In the genomic region with DNA sequence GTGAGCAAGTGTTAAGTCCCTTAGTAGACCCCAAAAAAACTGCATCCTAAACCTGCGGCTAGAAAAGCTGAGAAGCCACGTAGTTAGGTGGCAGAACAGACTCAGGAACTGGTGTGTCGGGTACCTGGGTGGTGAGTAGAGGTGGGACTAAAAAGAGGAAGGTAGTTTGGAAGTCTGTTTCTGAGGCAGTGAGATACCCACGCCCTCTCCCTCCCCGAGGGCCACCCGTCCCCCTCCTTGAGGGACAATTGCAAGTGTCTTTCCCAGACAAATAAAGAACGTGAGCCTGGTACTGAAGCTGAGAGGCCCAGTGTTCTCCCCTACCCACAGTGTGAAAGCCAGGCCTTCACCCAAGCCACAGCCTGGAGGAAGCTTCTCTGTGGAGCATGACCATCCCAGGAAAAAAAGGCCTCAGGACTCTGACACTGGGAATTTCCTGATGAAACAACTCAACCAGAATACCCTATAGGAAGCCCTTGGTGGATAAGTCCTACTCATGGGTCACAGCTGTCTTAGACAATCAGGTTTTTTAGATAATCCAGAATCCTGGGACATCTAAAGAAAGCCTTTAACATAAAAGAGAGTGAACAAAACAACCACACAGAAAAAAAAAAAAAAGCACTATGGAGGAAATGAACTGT, we compare ENCODE assay signal across 1 cellular context.
TF ChIP-seq lines count a peak whose summit lies in the region.

No MANE protein-coding gene starts in this region.

TF ChIP-seq in GM23338, 12 proteins besides CTCF, POLR2A, EP300 and RAD21:
- TF ChIP-seq, protein P1, sequence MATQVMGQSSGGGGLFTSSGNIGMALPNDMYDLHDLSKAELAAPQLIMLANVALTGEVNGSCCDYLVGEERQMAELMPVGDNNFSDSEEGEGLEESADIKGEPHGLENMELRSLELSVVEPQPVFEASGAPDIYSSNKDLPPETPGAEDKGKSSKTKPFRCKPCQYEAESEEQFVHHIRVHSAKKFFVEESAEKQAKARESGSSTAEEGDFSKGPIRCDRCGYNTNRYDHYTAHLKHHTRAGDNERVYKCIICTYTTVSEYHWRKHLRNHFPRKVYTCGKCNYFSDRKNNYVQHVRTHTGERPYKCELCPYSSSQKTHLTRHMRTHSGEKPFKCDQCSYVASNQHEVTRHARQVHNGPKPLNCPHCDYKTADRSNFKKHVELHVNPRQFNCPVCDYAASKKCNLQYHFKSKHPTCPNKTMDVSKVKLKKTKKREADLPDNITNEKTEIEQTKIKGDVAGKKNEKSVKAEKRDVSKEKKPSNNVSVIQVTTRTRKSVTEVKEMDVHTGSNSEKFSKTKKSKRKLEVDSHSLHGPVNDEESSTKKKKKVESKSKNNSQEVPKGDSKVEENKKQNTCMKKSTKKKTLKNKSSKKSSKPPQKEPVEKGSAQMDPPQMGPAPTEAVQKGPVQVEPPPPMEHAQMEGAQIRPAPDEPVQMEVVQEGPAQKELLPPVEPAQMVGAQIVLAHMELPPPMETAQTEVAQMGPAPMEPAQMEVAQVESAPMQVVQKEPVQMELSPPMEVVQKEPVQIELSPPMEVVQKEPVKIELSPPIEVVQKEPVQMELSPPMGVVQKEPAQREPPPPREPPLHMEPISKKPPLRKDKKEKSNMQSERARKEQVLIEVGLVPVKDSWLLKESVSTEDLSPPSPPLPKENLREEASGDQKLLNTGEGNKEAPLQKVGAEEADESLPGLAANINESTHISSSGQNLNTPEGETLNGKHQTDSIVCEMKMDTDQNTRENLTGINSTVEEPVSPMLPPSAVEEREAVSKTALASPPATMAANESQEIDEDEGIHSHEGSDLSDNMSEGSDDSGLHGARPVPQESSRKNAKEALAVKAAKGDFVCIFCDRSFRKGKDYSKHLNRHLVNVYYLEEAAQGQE (IDR thresholded peaks at IDR 0.05; ENCODE audit: unreplicated experiment), result no peak
- TF ChIP-seq STAT1 (IDR thresholded peaks at IDR 0.05; ENCODE audit: unreplicated experiment) (no peak), EZH2 (IDR thresholded peaks at IDR 0.05; ENCODE audit: low read depth, unreplicated experiment) (no peak), EZH2phosphoT487 (IDR thresholded peaks at IDR 0.05; ENCODE audit: unreplicated experiment) (no peak), JUNB (IDR thresholded peaks at IDR 0.05; ENCODE audit: unreplicated experiment) (no peak), ZNF114 (CRISPR knock-in tag; IDR thresholded peaks at IDR 0.05) (no peak), POLR2AphosphoS5 (IDR thresholded peaks at IDR 0.05; ENCODE audit: low read depth) (no peak), NANOG (IDR thresholded peaks at IDR 0.05; ENCODE audit: borderline replicate concordance) (no peak), ZNF331 (CRISPR knock-in tag; IDR thresholded peaks at IDR 0.05; ENCODE audit: low read depth) (no peak), CREB1 (CRISPR knock-in tag; IDR thresholded peaks at IDR 0.05; ENCODE audit: low read depth) (no peak)
- TF ChIP-seq, protein P2, sequence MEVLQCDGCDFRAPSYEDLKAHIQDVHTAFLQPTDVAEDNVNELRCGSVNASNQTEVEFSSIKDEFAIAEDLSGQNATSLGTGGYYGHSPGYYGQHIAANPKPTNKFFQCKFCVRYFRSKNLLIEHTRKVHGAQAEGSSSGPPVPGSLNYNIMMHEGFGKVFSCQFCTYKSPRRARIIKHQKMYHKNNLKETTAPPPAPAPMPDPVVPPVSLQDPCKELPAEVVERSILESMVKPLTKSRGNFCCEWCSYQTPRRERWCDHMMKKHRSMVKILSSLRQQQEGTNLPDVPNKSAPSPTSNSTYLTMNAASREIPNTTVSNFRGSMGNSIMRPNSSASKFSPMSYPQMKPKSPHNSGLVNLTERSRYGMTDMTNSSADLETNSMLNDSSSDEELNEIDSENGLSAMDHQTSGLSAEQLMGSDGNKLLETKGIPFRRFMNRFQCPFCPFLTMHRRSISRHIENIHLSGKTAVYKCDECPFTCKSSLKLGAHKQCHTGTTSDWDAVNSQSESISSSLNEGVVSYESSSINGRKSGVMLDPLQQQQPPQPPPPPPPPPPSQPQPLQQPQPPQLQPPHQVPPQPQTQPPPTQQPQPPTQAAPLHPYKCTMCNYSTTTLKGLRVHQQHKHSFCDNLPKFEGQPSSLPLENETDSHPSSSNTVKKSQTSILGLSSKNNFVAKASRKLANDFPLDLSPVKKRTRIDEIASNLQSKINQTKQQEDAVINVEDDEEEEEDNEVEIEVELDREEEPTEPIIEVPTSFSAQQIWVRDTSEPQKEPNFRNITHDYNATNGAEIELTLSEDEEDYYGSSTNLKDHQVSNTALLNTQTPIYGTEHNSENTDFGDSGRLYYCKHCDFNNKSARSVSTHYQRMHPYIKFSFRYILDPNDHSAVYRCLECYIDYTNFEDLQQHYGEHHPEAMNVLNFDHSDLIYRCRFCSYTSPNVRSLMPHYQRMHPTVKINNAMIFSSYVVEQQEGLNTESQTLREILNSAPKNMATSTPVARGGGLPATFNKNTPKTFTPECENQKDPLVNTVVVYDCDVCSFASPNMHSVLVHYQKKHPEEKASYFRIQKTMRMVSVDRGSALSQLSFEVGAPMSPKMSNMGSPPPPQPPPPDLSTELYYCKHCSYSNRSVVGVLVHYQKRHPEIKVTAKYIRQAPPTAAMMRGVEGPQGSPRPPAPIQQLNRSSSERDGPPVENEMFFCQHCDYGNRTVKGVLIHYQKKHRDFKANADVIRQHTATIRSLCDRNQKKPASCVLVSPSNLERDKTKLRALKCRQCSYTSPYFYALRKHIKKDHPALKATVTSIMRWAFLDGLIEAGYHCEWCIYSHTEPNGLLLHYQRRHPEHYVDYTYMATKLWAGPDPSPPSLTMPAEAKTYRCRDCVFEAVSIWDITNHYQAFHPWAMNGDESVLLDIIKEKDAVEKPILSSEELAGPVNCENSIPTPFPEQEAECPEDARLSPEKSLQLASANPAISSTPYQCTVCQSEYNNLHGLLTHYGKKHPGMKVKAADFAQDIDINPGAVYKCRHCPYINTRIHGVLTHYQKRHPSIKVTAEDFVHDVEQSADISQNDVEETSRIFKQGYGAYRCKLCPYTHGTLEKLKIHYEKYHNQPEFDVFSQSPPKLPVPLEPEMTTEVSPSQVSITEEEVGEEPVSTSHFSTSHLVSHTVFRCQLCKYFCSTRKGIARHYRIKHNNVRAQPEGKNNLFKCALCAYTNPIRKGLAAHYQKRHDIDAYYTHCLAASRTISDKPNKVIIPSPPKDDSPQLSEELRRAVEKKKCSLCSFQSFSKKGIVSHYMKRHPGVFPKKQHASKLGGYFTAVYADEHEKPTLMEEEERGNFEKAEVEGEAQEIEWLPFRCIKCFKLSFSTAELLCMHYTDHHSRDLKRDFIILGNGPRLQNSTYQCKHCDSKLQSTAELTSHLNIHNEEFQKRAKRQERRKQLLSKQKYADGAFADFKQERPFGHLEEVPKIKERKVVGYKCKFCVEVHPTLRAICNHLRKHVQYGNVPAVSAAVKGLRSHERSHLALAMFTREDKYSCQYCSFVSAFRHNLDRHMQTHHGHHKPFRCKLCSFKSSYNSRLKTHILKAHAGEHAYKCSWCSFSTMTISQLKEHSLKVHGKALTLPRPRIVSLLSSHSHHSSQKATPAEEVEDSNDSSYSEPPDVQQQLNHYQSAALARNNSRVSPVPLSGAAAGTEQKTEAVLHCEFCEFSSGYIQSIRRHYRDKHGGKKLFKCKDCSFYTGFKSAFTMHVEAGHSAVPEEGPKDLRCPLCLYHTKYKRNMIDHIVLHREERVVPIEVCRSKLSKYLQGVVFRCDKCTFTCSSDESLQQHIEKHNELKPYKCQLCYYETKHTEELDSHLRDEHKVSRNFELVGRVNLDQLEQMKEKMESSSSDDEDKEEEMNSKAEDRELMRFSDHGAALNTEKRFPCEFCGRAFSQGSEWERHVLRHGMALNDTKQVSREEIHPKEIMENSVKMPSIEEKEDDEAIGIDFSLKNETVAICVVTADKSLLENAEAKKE (CRISPR knock-in tag; IDR thresholded peaks at IDR 0.05), result no peak
- TF ChIP-seq, protein P3, sequence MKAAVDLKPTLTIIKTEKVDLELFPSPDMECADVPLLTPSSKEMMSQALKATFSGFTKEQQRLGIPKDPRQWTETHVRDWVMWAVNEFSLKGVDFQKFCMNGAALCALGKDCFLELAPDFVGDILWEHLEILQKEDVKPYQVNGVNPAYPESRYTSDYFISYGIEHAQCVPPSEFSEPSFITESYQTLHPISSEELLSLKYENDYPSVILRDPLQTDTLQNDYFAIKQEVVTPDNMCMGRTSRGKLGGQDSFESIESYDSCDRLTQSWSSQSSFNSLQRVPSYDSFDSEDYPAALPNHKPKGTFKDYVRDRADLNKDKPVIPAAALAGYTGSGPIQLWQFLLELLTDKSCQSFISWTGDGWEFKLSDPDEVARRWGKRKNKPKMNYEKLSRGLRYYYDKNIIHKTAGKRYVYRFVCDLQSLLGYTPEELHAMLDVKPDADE (IDR thresholded peaks at IDR 0.05), result no peak
